Comparison of ENCODE assay signal across 23 cellular contexts in genomic region chr15:69704229-69704628, GRCh38.
DNase-seq lines count a peak whose midpoint lies in the region; ATAC-seq and TF ChIP-seq lines count a peak whose summit lies in the region.
"Had no signal": no experiment of that assay in that cellular context is flagged by ENCODE, and none has a peak within 500 bp of the region (broad histone marks: within the 10 kb centered on the region; RNA-seq: fewer than 3 reads in every experiment).

No MANE protein-coding gene starts in this region.

- peak; percentile 58 for DNase-seq in NCI-H2171 treated with DMSO at 0.1 percent for 48 hours (lab: John Stamatoyannopoulos, UW)
- no peak for DNase-seq in NCI-H2171 (lab: John Stamatoyannopoulos, UW)
- no peak for DNase-seq in RWPE1 (ENCODE audit: low spot score)
- DNase-seq in fibroblast of lung (ENCODE audit: low read depth in 2 of 2), result peak; percentile 23 to 45
- peak; percentile 36 for DNase-seq in stromal cell of bone marrow (ENCODE audit: low read depth)
- no peak for DNase-seq in ACHN
- no peak for DNase-seq in upper lobe of right lung
- DNase-seq: activated B cell treated with CpG ODN at 0.5 μM for 24 hours; activated CD4-positive, alpha-beta T cell treated with anti-CD3 and anti-CD28 coated beads, Interleukin-2, amount 50 U/mL, for 4 hours; activated CD8-positive, alpha-beta memory T cell treated with anti-CD3 and anti-CD28 coated beads, Interleukin-2, amount 50 U/mL, for 4 hours; aorta; effector CD8-positive, alpha-beta T cell; KG1; MV-4-11; NCI-H1694 treated with DMSO at 0.1 percent for 48 hours; NCI-H524; stimulated activated CD4-positive, alpha-beta T cell treated with anti-CD3 and anti-CD28 coated beads, Interleukin-4, amount 100 ng/mL, for 4 hours; tibial artery had no signal

- no peak overlapping the region for H2AFZ ChIP-seq in fibroblast of lung (ENCODE audit: low read length)

- CTCF ChIA-PET in RWPE1 (lab: Yijun Ruan, JAX), result no interaction called here

- H3K4me3 ChIP-seq in fibroblast of lung (replicated peaks in 1 of 4; ENCODE audit: control extremely low read depth in 1 of 4, insufficient read depth in 1 of 4, low read depth in 3 of 4, low read length in 4 of 4), result no peak overlapping the region
- H3K4me3 ChIP-seq in upper lobe of right lung, result no peak overlapping the region
- H3K4me3 ChIP-seq: esophagus muscularis mucosa, tibial artery had no signal

- H3K4me1 ChIP-seq in fibroblast of lung (ENCODE audit: control insufficient read depth, extremely low read depth, insufficient read depth, low read length) (no peaks in the 10 kb centered on the region), upper lobe of right lung (no peaks in the 10 kb centered on the region)

- H3K27me3 ChIP-seq in fibroblast of lung (ENCODE audit: control insufficient read depth, insufficient read depth, low read length), result no peaks in the 10 kb centered on the region
- H3K27me3 ChIP-seq in upper lobe of right lung, result no peaks in the 10 kb centered on the region
- H3K27me3 ChIP-seq: esophagus muscularis mucosa, tibial artery had no signal

- H3K4me2 ChIP-seq in fibroblast of lung (ENCODE audit: extremely low read depth, insufficient read depth, low read length), result no peak overlapping the region

- no peaks in the 10 kb centered on the region for H3K79me2 ChIP-seq in fibroblast of lung (ENCODE audit: control insufficient read depth, insufficient read depth, low read length)

- no peak for ATAC-seq in GM18502 (IDR thresholded peaks at IDR 0.05; ENCODE audit: poor library complexity, unreplicated experiment)
- no peak for ATAC-seq in upper lobe of right lung
- ATAC-seq: activated naive CD4-positive, alpha-beta T cell treated with anti-CD3 and anti-CD28 coated beads, Interleukin-2, amount 50 U/mL, for 72 hours; activated T-helper 17 cell treated with anti-CD3 and anti-CD28 coated beads, Interleukin-2, amount 50 U/mL, for 72 hours had no signal

- H3K27ac ChIP-seq in RWPE1 (peak overlapping the region; percentile 39; the same call in 1 of the 2 replicates), fibroblast of lung (ENCODE audit: insufficient read depth, low read length) (no peak overlapping the region), upper lobe of right lung (no peak overlapping the region)
- H3K27ac ChIP-seq: C4-2B, esophagus muscularis mucosa, tibial artery had no signal

- no peaks in the 10 kb centered on the region for H3K36me3 ChIP-seq in fibroblast of lung (ENCODE audit: control insufficient read depth, insufficient read depth, low read length)
- H3K36me3 ChIP-seq in upper lobe of right lung, result no peaks in the 10 kb centered on the region
- H3K36me3 ChIP-seq: esophagus muscularis mucosa, tibial artery had no signal

- TF ChIP-seq CTCF in RWPE1 (conservative IDR thresholded peaks at IDR 0.05; ENCODE audit: low read depth) (no peak), fibroblast of lung (conservative IDR thresholded peaks at IDR 0.05 in 1 of 2, IDR thresholded peaks at IDR 0.05 in 1 of 2; ENCODE audit: low read depth in 1 of 2, low read length in 2 of 2) (no peak), upper lobe of right lung (IDR thresholded peaks at IDR 0.05) (no peak)

- in situ Hi-C loops in ACHN (cut with HindIII; ENCODE audit: low pct_ligation_motif_present, low pct_unique_long_range_greater_than_20kb, low sequenced_read_pairs), result no loop called here

- H3K9ac ChIP-seq in fibroblast of lung (ENCODE audit: insufficient read depth, low read length), result no peak overlapping the region

- intact Hi-C loops in upper lobe of right lung (cut with DNase I), result no loop called here

- H4K20me1 ChIP-seq in fibroblast of lung (ENCODE audit: control insufficient read depth, extremely low read depth, insufficient read depth, low read length), result no peaks in the 10 kb centered on the region

- POLR2A ChIA-PET in RWPE1 (lab: Yijun Ruan, JAX; ENCODE audit: low non-redundant PET), result no interaction called here

- no peaks in the 10 kb centered on the region for H3K9me3 ChIP-seq in fibroblast of lung (ENCODE audit: control insufficient read depth, insufficient read depth, low read depth, low read length)
- H3K9me3 ChIP-seq in upper lobe of right lung, result no peaks in the 10 kb centered on the region

Comparison
In these comparisons a context has a peak if more than half of its experiments do, and no peak if none do; other contexts are left out.
1. DNase-seq: peak in NCI-H2171 treated with DMSO at 0.1 percent for 48 hours (single experiment), fibroblast of lung (2 of 2) and stromal cell of bone marrow (single experiment); none in NCI-H2171 (single experiment), RWPE1 (single experiment), ACHN (single experiment) and upper lobe of right lung (single experiment).